Comparison of ENCODE assay signal across 20 cellular contexts in genomic region chr9:135471751-135472640, GRCh38. TPM values are rescaled to one million over a fixed set of nuclear protein-coding genes. Genes with fewer than 3 reads are reported as not detected.
DNase-seq lines count a peak whose midpoint lies in the region; ATAC-seq and TF ChIP-seq lines count a peak whose summit lies in the region.
"Had no signal": no experiment of that assay in that cellular context is flagged by ENCODE, and none has a peak within 500 bp of the region (broad histone marks: within the 10 kb centered on the region; RNA-seq: fewer than 3 reads in every experiment).

No MANE protein-coding gene starts in this region.

- in situ Hi-C loops in HAP-1 (cut with MboI; ENCODE audit: low sequenced_read_pairs): no loop called here

- H3K36me3 ChIP-seq in CD8-positive, alpha-beta memory T cell (ENCODE audit: insufficient read depth, low read length): no peaks in the 10 kb centered on the region
- peaks cover 0 to 3% of the 10 kb centered on the region in 2 experiments; a peak in 1 of 3 replicates for H3K36me3 ChIP-seq in HEK293 (ENCODE audit: control insufficient read depth in 2 of 2, insufficient read depth in 1 of 2, low read length in 2 of 2)
- peaks cover 4% of the 10 kb centered on the region for H3K36me3 ChIP-seq in mesodermal cell (ENCODE audit: control insufficient read depth, insufficient read depth, low read length)
- H3K36me3 ChIP-seq in HAP-1 (replicated peaks): no peaks in the 10 kb centered on the region
- H3K36me3 ChIP-seq: gastroesophageal sphincter, right lobe of liver had no signal

- no peak for DNase-seq in CD8-positive, alpha-beta memory T cell
- peak; percentile 38 for DNase-seq in WTC11 (ENCODE audit: low spot score)
- DNase-seq in NOMO-1 treated with DMSO at 0.1 percent for 48 hours (lab: John Stamatoyannopoulos, UW; ENCODE audit: unreplicated experiment): no peak
- DNase-seq in HAP-1 (ENCODE audit: low spot score in 2 of 2): no peak
- DNase-seq in substantia nigra (lab: John Stamatoyannopoulos, UW): no peak
- DNase-seq: activated CD8-positive, alpha-beta memory T cell treated with anti-CD3 and anti-CD28 coated beads, Interleukin-2, amount 10 ng/mL, durations not matched to agents 7 days and 5 days; CD4-positive, CD25-positive, alpha-beta regulatory T cell; KG1; MV-4-11; NCI-H2107; right lobe of liver had no signal

- ATAC-seq in WTC11 (peak; percentile 18; the same call in 1 of the 2 replicates), HG02938 (IDR thresholded peaks at IDR 0.05; ENCODE audit: unreplicated experiment) (no peak)
- ATAC-seq: activated CD8-positive, alpha-beta memory T cell treated with anti-CD3 and anti-CD28 coated beads, Interleukin-2, amount 10 ng/mL, durations not matched to agents 7 days and 5 days; activated T-helper 17 cell treated with anti-CD3 and anti-CD28 coated beads, Interleukin-2, amount 50 U/mL, for 72 hours; esophagus mucosa; gastroesophageal sphincter; left lobe of liver; right lobe of liver; stimulated activated memory B cell treated with anti-CD40 and anti-IgM and Interleukin-4, amounts not matched to agents 10 μg/mL and 1 μg/mL and 100 μg/mL, for 72 hours had no signal

- TF ChIP-seq CTCF in HEK293 (tag by site-specific recombination; IDR thresholded peaks at IDR 0.05): no peak
- no peak for TF ChIP-seq CTCF in WTC11 (IDR thresholded peaks at IDR 0.05)

- H3K36me3 Mint-ChIP-seq in CD8-positive, alpha-beta memory T cell: no peaks in the 10 kb centered on the region
- H3K36me3 Mint-ChIP-seq in WTC11: no peaks in the 10 kb centered on the region
- H3K36me3 Mint-ChIP-seq: CD4-positive, CD25-positive, alpha-beta regulatory T cell; stimulated activated memory B cell treated with anti-CD40 and anti-IgM and Interleukin-4, amounts not matched to agents 10 μg/mL and 1 μg/mL and 100 μg/mL, for 72 hours had no signal

- no peak overlapping the region for H3K4me3 ChIP-seq in CD8-positive, alpha-beta memory T cell (ENCODE audit: low read length)
- H3K4me3 ChIP-seq in HEK293 (ENCODE audit: low read depth, low read length) (no peak overlapping the region), mesodermal cell (ENCODE audit: extremely low read depth, insufficient read depth, low read length, poor library complexity, severe bottlenecking) (no peak overlapping the region), HAP-1 (no peak overlapping the region)
- H3K4me3 ChIP-seq: gastroesophageal sphincter, right lobe of liver had no signal

- peaks cover 22 to 52% of the 10 kb centered on the region in 2 donors for H3K27me3 Mint-ChIP-seq in CD8-positive, alpha-beta memory T cell
- H3K27me3 Mint-ChIP-seq in WTC11 (ENCODE audit: low read depth): no peaks in the 10 kb centered on the region
- H3K27me3 Mint-ChIP-seq: activated T-helper 17 cell treated with anti-CD3 and anti-CD28 coated beads, Interleukin-2, amount 50 U/mL, for 72 hours had no signal

- H3K27ac Mint-ChIP-seq in CD8-positive, alpha-beta memory T cell: peak overlapping the region in 1 of 8 donors; percentile 68
- peak overlapping the region; percentile 90 for H3K27ac Mint-ChIP-seq in WTC11
- H3K27ac Mint-ChIP-seq: activated CD8-positive, alpha-beta memory T cell treated with anti-CD3 and anti-CD28 coated beads, Interleukin-2, amount 10 ng/mL, durations not matched to agents 7 days and 5 days; activated T-helper 17 cell treated with anti-CD3 and anti-CD28 coated beads, Interleukin-2, amount 50 U/mL, for 72 hours; CD4-positive, CD25-positive, alpha-beta regulatory T cell; stimulated activated memory B cell treated with anti-CD40 and anti-IgM and Interleukin-4, amounts not matched to agents 10 μg/mL and 1 μg/mL and 100 μg/mL, for 72 hours had no signal

- peaks cover 6 to 13% (median 9%) of the 10 kb centered on the region in 3 donors for H3K4me1 Mint-ChIP-seq in CD8-positive, alpha-beta memory T cell
- peaks cover 37% of the 10 kb centered on the region for H3K4me1 Mint-ChIP-seq in WTC11
- H3K4me1 Mint-ChIP-seq: stimulated activated memory B cell treated with anti-CD40 and anti-IgM and Interleukin-4, amounts not matched to agents 10 μg/mL and 1 μg/mL and 100 μg/mL, for 72 hours had no signal

- H3K4me3 Mint-ChIP-seq in CD8-positive, alpha-beta memory T cell: no peak overlapping the region
- no peak overlapping the region for H3K4me3 Mint-ChIP-seq in WTC11
- H3K4me3 Mint-ChIP-seq: activated CD8-positive, alpha-beta memory T cell treated with anti-CD3 and anti-CD28 coated beads, Interleukin-2, amount 10 ng/mL, durations not matched to agents 7 days and 5 days; activated T-helper 17 cell treated with anti-CD3 and anti-CD28 coated beads, Interleukin-2, amount 50 U/mL, for 72 hours; stimulated activated memory B cell treated with anti-CD40 and anti-IgM and Interleukin-4, amounts not matched to agents 10 μg/mL and 1 μg/mL and 100 μg/mL, for 72 hours had no signal

- no peaks in the 10 kb centered on the region for H3K9me3 Mint-ChIP-seq in CD8-positive, alpha-beta memory T cell
- no peaks in the 10 kb centered on the region for H3K9me3 Mint-ChIP-seq in WTC11
- H3K9me3 Mint-ChIP-seq: activated T-helper 17 cell treated with anti-CD3 and anti-CD28 coated beads, Interleukin-2, amount 50 U/mL, for 72 hours; CD4-positive, CD25-positive, alpha-beta regulatory T cell; stimulated activated memory B cell treated with anti-CD40 and anti-IgM and Interleukin-4, amounts not matched to agents 10 μg/mL and 1 μg/mL and 100 μg/mL, for 72 hours had no signal

- WGBS in mesodermal cell (ENCODE audit: insufficient coverage in 2 of 2), 2 experiments: 80 to 82% methylated on average over 21 to 24 of the region's 24 CpGs

- no peaks in the 10 kb centered on the region for H3K27me3 ChIP-seq in CD8-positive, alpha-beta memory T cell (ENCODE audit: insufficient read depth, low read length, poor library complexity, severe bottlenecking)
- no peaks in the 10 kb centered on the region for H3K27me3 ChIP-seq in HAP-1 (ENCODE audit: low read depth)
- H3K27me3 ChIP-seq: right lobe of liver had no signal

- no peaks in the 10 kb centered on the region for H3K4me1 ChIP-seq in CD8-positive, alpha-beta memory T cell (ENCODE audit: insufficient read depth, low read length)
- H3K4me1 ChIP-seq in HEK293 (ENCODE audit: control insufficient read depth, insufficient read depth, low read length): 0 out of 2 replicates have a peak, but pooled peaks cover 3% of the 10 kb centered on the region
- H3K4me1 ChIP-seq in mesodermal cell (ENCODE audit: control insufficient read depth, insufficient read depth, low read length, poor library complexity, severe bottlenecking): peaks cover 27% of the 10 kb centered on the region
- peaks cover 3% of the 10 kb centered on the region for H3K4me1 ChIP-seq in HAP-1
- H3K4me1 ChIP-seq: gastroesophageal sphincter, right lobe of liver had no signal

- H3K27ac ChIP-seq in CD8-positive, alpha-beta memory T cell (ENCODE audit: low read depth, low read length): peak overlapping the region; percentile 4
- H3K27ac ChIP-seq in HEK293 (ENCODE audit: extremely low read depth, low read depth, low read length): no peak overlapping the region
- H3K27ac ChIP-seq in mesodermal cell (ENCODE audit: low read depth, low read length, severe bottlenecking): peak overlapping the region; percentile 16
- no peak overlapping the region for H3K27ac ChIP-seq in substantia nigra (ENCODE audit: low read depth, low read length, poor library complexity, severe bottlenecking)
- H3K27ac ChIP-seq: gastroesophageal sphincter, right lobe of liver had no signal

- CTCF ChIA-PET in CD8-positive, alpha-beta memory T cell (lab: Charles Lee): no interaction called here
- CTCF ChIA-PET in HEK293 (lab: Yijun Ruan, JAX) (interaction anchor here (0.8 to 2.5 kb wide), 3 partner anchors 8 to 717 kb away, joined by 4 to 9 read pairs (median 4); no protein-coding TSS in a partner anchor), WTC11 (lab: Charles Lee) (interaction anchor here (0.9 to 1.4 kb wide), 6 partner anchors 14 to 34 kb away, joined by 3 to 8 read pairs (median 4); a partner anchor contains a TSS)

- POLR2A ChIA-PET in CD8-positive, alpha-beta memory T cell (lab: Charles Lee): no interaction called here
- POLR2A ChIA-PET in HEK293 (lab: Yijun Ruan, JAX): interaction anchor here (0.5 to 1.4 kb wide), 2 partner anchors 9 to 53 kb away, joined by 3 to 7 read pairs; no protein-coding TSS in a partner anchor
- POLR2A ChIA-PET in WTC11 (lab: Charles Lee): no interaction called here

- H3K9me3 ChIP-seq in CD8-positive, alpha-beta memory T cell (ENCODE audit: low read length): no peaks in the 10 kb centered on the region
- H3K9me3 ChIP-seq in HEK293 (ENCODE audit: control insufficient read depth, insufficient read depth, low read depth, low read length): no peaks in the 10 kb centered on the region
- H3K9me3 ChIP-seq in mesodermal cell (ENCODE audit: control insufficient read depth, low read length): no peaks in the 10 kb centered on the region
- H3K9me3 ChIP-seq in HAP-1: no peaks in the 10 kb centered on the region
- H3K9me3 ChIP-seq: gastroesophageal sphincter, right lobe of liver had no signal

TF ChIP-seq in WTC11, 78 proteins besides CTCF, POLR2A, EP300 and RAD21:
- TF ChIP-seq ZNF396 (CRISPR knock-in tag; IDR thresholded peaks at IDR 0.05; ENCODE audit: borderline replicate concordance): no peak
- TF ChIP-seq CDX4 (CRISPR knock-in tag; IDR thresholded peaks at IDR 0.05; ENCODE audit: borderline replicate concordance): no peak
TF ChIP-seq in WTC11: peak in this region for 0.

RNA-seq across cellular contexts. Expression of gene PPP1R26, which starts 7.6 kb away (rescaled TPM):
- total RNA-seq in CD8-positive, alpha-beta memory T cell: under 1 TPM; 0.59 to 0.84 TPM
- 0.47 TPM for polyA plus RNA-seq in CD8-positive, alpha-beta memory T cell
- 36.2 to 44.4 TPM (median 37.4 TPM) in 3 replicates for total RNA-seq in WTC11 (2021)
- polyA plus RNA-seq in mesodermal cell (2013, experiment 1 of 2): 22.5 TPM
- polyA plus RNA-seq in mesodermal cell (2013, experiment 2 of 2): 19.3 TPM

RNA-seq across cellular contexts. Expression of gene MRPS2, which starts 28.5 kb away (rescaled TPM):
- total RNA-seq in CD8-positive, alpha-beta memory T cell: 10 to 100 TPM; 66.7 to 71.0 TPM
- polyA plus RNA-seq in CD8-positive, alpha-beta memory T cell: 50.9 TPM
- total RNA-seq in WTC11 (2021): 74.2 to 78.0 TPM (median 77.6 TPM) in 3 replicates
- 60.1 TPM for polyA plus RNA-seq in mesodermal cell (2013, experiment 1 of 2)
- polyA plus RNA-seq in mesodermal cell (2013, experiment 2 of 2): 55.5 TPM

RNA-seq across cellular contexts. Expression of gene LCN1, which starts 49.2 kb away (rescaled TPM):
- total RNA-seq in CD8-positive, alpha-beta memory T cell: not detected
- polyA plus RNA-seq in CD8-positive, alpha-beta memory T cell: not detected
- total RNA-seq in WTC11 (2021): not detected in 3 replicates
- polyA plus RNA-seq in mesodermal cell (2013, experiment 1 of 2): 3.2 TPM
- 1.8 TPM for polyA plus RNA-seq in mesodermal cell (2013, experiment 2 of 2)
- total RNA-seq: activated CD8-positive, alpha-beta memory T cell treated with anti-CD3 and anti-CD28 coated beads, Interleukin-2, amount 10 ng/mL, durations not matched to agents 7 days and 5 days; activated T-helper 17 cell treated with anti-CD3 and anti-CD28 coated beads, Interleukin-2, amount 50 U/mL, for 72 hours; CD4-positive, CD25-positive, alpha-beta regulatory T cell; esophagus mucosa; gastroesophageal sphincter; left lobe of liver; mononuclear cell; right lobe of liver had no signal
- polyA plus RNA-seq: CD4-positive, CD25-positive, alpha-beta regulatory T cell had no signal

Comparison
In these comparisons a context has a peak if more than half of its experiments do, and no peak if none do; other contexts are left out.
1. H3K27ac ChIP-seq: peak in CD8-positive, alpha-beta memory T cell (single experiment) and mesodermal cell (single experiment); none in HEK293 (single experiment) and substantia nigra (single experiment).
2. RNA of gene PPP1R26, which starts 7.6 kb away (total RNA-seq): 36.2 to 44.4 TPM in WTC11; 0.59 to 0.84 TPM in CD8-positive, alpha-beta memory T cell; every median in the first group is over 10 times any median in the second.